8 cellular contexts compared by ENCODE assay signal in genomic region chr19:13165091-13165997, GRCh38. TPM values are rescaled to one million over a fixed set of nuclear protein-coding genes. Genes with fewer than 3 reads are reported as not detected.
DNase-seq lines count a peak whose midpoint lies in the region; ATAC-seq lines count a peak whose summit lies in the region.

No MANE protein-coding gene starts in this region.

- ATAC-seq in GM21723 (IDR thresholded peaks at IDR 0.05; ENCODE audit: unreplicated experiment) = no peak

- H3K27ac Mint-ChIP-seq in activated T-helper 2 cell treated with anti-CD3 and anti-CD28 coated beads, Interferon-gamma antibody, Interleukin-2, Interleukin-4, amounts not matched to agents 10 μg/mL and 5 μg/mL and 100 μg/mL, durations not matched to agents 14 hours and 24 hours and 36 hours = peak overlapping the region; percentile 95

- H3K27ac ChIP-seq in substantia nigra (ENCODE audit: low read depth, low read length, poor library complexity, severe bottlenecking) = peak overlapping the region; percentile 82

- H3K9me3 Mint-ChIP-seq in activated T-helper 2 cell treated with anti-CD3 and anti-CD28 coated beads, Interferon-gamma antibody, Interleukin-2, Interleukin-4, amounts not matched to agents 10 μg/mL and 5 μg/mL and 100 μg/mL, durations not matched to agents 14 hours and 24 hours and 36 hours = no peaks in the 10 kb centered on the region

- peaks cover 57% of the 10 kb centered on the region for H3K4me1 Mint-ChIP-seq in activated T-helper 2 cell treated with anti-CD3 and anti-CD28 coated beads, Interferon-gamma antibody, Interleukin-2, Interleukin-4, amounts not matched to agents 10 μg/mL and 5 μg/mL and 100 μg/mL, durations not matched to agents 14 hours and 24 hours and 36 hours (ENCODE audit: low read depth)

- H3K27me3 Mint-ChIP-seq in activated T-helper 2 cell treated with anti-CD3 and anti-CD28 coated beads, Interferon-gamma antibody, Interleukin-2, Interleukin-4, amounts not matched to agents 10 μg/mL and 5 μg/mL and 100 μg/mL, durations not matched to agents 14 hours and 24 hours and 36 hours (ENCODE audit: low read depth) = no peaks in the 10 kb centered on the region

- intact Hi-C loops in activated T-helper 2 cell treated with anti-CD3 and anti-CD28 coated beads, Interferon-gamma antibody, Interleukin-2, Interleukin-4, amounts not matched to agents 10 μg/mL and 5 μg/mL and 100 μg/mL, durations not matched to agents 14 hours and 24 hours and 36 hours (cut with micrococcal nuclease) = loop anchor here (10.0 kb wide), 1 partner anchor 1349 kb away; the partner anchor contains the start of gene DNAJB1

- DNase-seq in NCI-H2171 treated with DMSO at 0.1 percent for 48 hours (lab: John Stamatoyannopoulos, UW) (peak; percentile 17), NCI-H2171 (lab: John Stamatoyannopoulos, UW) (no peak), islet precursor cell (peak; percentile 79), substantia nigra (lab: John Stamatoyannopoulos, UW) (no peak), DMS153 (lab: John Stamatoyannopoulos, UW) (no peak)
- DNase-seq in activated T-helper 2 cell treated with anti-CD3 and anti-CD28 coated beads, Interferon-gamma antibody, Interleukin-2, Interleukin-4, amounts not matched to agents 10 μg/mL and 5 μg/mL and 100 μg/mL, durations not matched to agents 14 hours and 24 hours and 36 hours (ENCODE audit: low spot score) = no peak
- DNase-seq in stimulated activated CD4-positive, alpha-beta T cell treated with anti-CD3 and anti-CD28 coated beads, Interleukin-4, amount 100 ng/mL, for 1 hour = no peak

- peak overlapping the region; percentile 70 for H3K4me3 Mint-ChIP-seq in activated T-helper 2 cell treated with anti-CD3 and anti-CD28 coated beads, Interferon-gamma antibody, Interleukin-2, Interleukin-4, amounts not matched to agents 10 μg/mL and 5 μg/mL and 100 μg/mL, durations not matched to agents 14 hours and 24 hours and 36 hours (ENCODE audit: low read depth)

- no peaks in the 10 kb centered on the region for H3K36me3 Mint-ChIP-seq in activated T-helper 2 cell treated with anti-CD3 and anti-CD28 coated beads, Interferon-gamma antibody, Interleukin-2, Interleukin-4, amounts not matched to agents 10 μg/mL and 5 μg/mL and 100 μg/mL, durations not matched to agents 14 hours and 24 hours and 36 hours (ENCODE audit: low read depth)

RNA-seq across cellular contexts. Expression of gene IER2, which starts 15.1 kb away (rescaled TPM):
- 140 and 143 TPM in 2 replicates for total RNA-seq in activated T-helper 2 cell treated with anti-CD3 and anti-CD28 coated beads, Interferon-gamma antibody, Interleukin-2, Interleukin-4, amounts not matched to agents 10 μg/mL and 5 μg/mL and 100 μg/mL, durations not matched to agents 14 hours and 24 hours and 36 hours

RNA-seq across cellular contexts. Expression of gene STX10, which starts 15.2 kb away (rescaled TPM):
- 68.9 and 69.1 TPM in 2 replicates for total RNA-seq in activated T-helper 2 cell treated with anti-CD3 and anti-CD28 coated beads, Interferon-gamma antibody, Interleukin-2, Interleukin-4, amounts not matched to agents 10 μg/mL and 5 μg/mL and 100 μg/mL, durations not matched to agents 14 hours and 24 hours and 36 hours

RNA-seq across cellular contexts. Expression of gene NACC1, which starts 47.3 kb away (rescaled TPM):
- 117 and 132 TPM in 2 replicates for total RNA-seq in activated T-helper 2 cell treated with anti-CD3 and anti-CD28 coated beads, Interferon-gamma antibody, Interleukin-2, Interleukin-4, amounts not matched to agents 10 μg/mL and 5 μg/mL and 100 μg/mL, durations not matched to agents 14 hours and 24 hours and 36 hours

RNA-seq across cellular contexts. Expression of gene TRMT1, which starts 48.8 kb away (rescaled TPM):
- 112 and 116 TPM in 2 replicates for total RNA-seq in activated T-helper 2 cell treated with anti-CD3 and anti-CD28 coated beads, Interferon-gamma antibody, Interleukin-2, Interleukin-4, amounts not matched to agents 10 μg/mL and 5 μg/mL and 100 μg/mL, durations not matched to agents 14 hours and 24 hours and 36 hours

Comparison
In these comparisons a context has a peak if more than half of its experiments do, and no peak if none do; other contexts are left out.
1. DNase-seq: peak in NCI-H2171 treated with DMSO at 0.1 percent for 48 hours (single experiment) and islet precursor cell (single experiment); none in NCI-H2171 (single experiment), activated T-helper 2 cell treated with anti-CD3 and anti-CD28 coated beads, Interferon-gamma antibody, Interleukin-2, Interleukin-4, amounts not matched to agents 10 μg/mL and 5 μg/mL and 100 μg/mL, durations not matched to agents 14 hours and 24 hours and 36 hours (single experiment), substantia nigra (0 of 49), DMS153 (single experiment) and stimulated activated CD4-positive, alpha-beta T cell treated with anti-CD3 and anti-CD28 coated beads, Interleukin-4, amount 100 ng/mL, for 1 hour (single experiment).